10 cellular contexts compared by ENCODE assay signal in the genomic region with DNA sequence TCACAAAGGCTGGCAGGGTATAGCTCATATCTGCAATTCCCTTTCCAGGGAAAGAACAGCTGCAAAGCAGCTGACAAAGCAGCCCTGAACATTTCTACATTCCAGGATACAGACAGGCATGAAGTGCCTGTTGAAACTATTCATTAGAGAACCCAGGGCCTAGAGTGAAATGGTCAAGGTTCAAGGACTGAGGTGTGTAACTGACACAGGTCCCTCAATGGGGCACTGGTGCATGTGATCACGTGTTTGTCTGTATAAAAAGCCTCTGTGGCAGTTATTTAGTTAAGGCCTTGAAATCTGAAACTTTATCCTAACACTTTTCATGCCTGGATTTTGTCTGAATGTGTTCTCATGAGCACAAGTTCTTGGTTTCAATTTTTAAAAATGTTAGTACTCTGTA.
A peak's percentile ranks its signal among the peaks of the same experiment; 100 is the strongest.
DNase-seq lines count a peak whose midpoint lies in the region; ATAC-seq and TF ChIP-seq lines count a peak whose summit lies in the region.
"Had no signal": no experiment of that assay in that cellular context is flagged by ENCODE, and none has a peak within 500 bp of the region (broad histone marks: within the 10 kb centered on the region; RNA-seq: fewer than 3 reads in every experiment).

No MANE protein-coding gene starts in this region.

- peaks cover 61% of the 10 kb centered on the region for H3K4me1 Mint-ChIP-seq in nephron progenitor cell

- no peaks in the 10 kb centered on the region for H3K27me3 Mint-ChIP-seq in nephron progenitor cell (ENCODE audit: low read depth, poor library complexity)

- no peak for ATAC-seq in GM21528 (IDR thresholded peaks at IDR 0.05; ENCODE audit: low FRiP score, unreplicated experiment)
- no peak for ATAC-seq in GM18867 (IDR thresholded peaks at IDR 0.05; ENCODE audit: unreplicated experiment)

- H3K9me3 Mint-ChIP-seq in nephron progenitor cell: no peaks in the 10 kb centered on the region

- TF ChIP-seq CTCF in nephron progenitor cell (IDR thresholded peaks at IDR 0.05): no peak

- H3K4me3 Mint-ChIP-seq in nephron progenitor cell: no peak overlapping the region

- peaks cover 48% of the 10 kb centered on the region for H3K36me3 Mint-ChIP-seq in nephron progenitor cell (ENCODE audit: low read depth)

- DNase-seq in AG20443 (ENCODE audit: low spot score) (peak; percentile 66), NCI-H2227 treated with DMSO at 0.1 percent for 48 hours (lab: John Stamatoyannopoulos, UW) (peak; percentile 27), fibroblast of the conjunctiva (ENCODE audit: low read depth) (peak; percentile 16), nephron progenitor cell (no peak), NCI-H128 (lab: John Stamatoyannopoulos, UW; ENCODE audit: unreplicated experiment) (no peak)
- DNase-seq in stimulated activated CD8-positive, alpha-beta memory T cell treated with anti-CD3 and anti-CD28 coated beads, Interleukin-4, amount 100 ng/mL, for 48 hours: no peak
- DNase-seq: activated effector memory CD4-positive, alpha-beta T cell treated with anti-CD3 and anti-CD28 coated beads, Interleukin-2, amount 50 U/mL, for 16 hours; MV-4-11 had no signal

- H3K27ac Mint-ChIP-seq in nephron progenitor cell: peak overlapping the region; percentile 20

Comparison
In these comparisons a context has a peak if more than half of its experiments do, and no peak if none do; other contexts are left out.
1. DNase-seq: peak in AG20443 (single experiment), NCI-H2227 treated with DMSO at 0.1 percent for 48 hours (single experiment) and fibroblast of the conjunctiva (single experiment); none in nephron progenitor cell (single experiment), stimulated activated CD8-positive, alpha-beta memory T cell treated with anti-CD3 and anti-CD28 coated beads, Interleukin-4, amount 100 ng/mL, for 48 hours (single experiment) and NCI-H128 (single experiment).